Comparison of ENCODE assay signal across 8 cellular contexts in the genomic region with DNA sequence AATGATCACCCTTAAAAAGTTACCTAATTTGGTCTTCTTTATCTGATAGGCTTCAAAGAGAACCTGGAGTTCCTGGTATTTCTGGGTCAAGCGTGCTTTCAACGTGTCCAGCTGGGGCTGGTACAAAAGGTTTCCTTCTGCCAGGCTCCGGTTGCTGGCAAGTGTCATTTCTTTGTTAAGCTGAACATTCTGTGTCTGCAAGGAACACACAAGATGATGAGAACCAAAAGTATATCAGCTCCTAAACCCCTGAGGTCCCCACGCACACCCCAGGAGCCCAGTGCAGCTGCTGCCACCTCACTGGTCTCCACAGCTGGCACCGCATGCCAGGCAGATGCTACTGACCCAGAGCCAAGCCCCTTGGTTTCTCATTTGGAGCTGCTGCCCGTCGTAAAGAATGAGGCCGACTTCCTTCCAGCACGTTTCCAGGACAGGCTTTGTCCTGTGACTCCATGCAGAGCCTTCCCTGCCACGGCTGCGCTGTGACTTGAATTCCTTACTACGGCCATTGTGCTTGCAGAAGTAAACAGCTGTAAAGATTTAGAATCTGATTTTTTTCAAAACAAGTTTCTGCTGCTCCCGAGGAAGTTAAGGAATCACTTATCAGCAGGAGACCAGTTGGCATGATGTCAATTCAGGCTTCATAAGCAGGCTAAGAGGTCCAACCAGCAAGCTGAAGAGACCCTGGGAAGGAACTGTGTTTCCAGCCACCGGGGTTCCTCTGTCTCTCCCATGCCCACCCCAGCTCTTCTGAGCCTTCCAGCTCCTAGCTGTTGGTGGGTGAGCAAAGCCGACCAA. TPM values are rescaled to one million over a fixed set of nuclear protein-coding genes. Genes with fewer than 3 reads are reported as not detected.
DNase-seq lines count a peak whose midpoint lies in the region; ATAC-seq and TF ChIP-seq lines count a peak whose summit lies in the region.

No MANE protein-coding gene starts in this region.

- H3K9me3 ChIP-seq in CD4-positive, alpha-beta T cell (ENCODE audit: control insufficient read depth, low read length) = no peaks in the 10 kb centered on the region
- no peaks in the 10 kb centered on the region for H3K9me3 ChIP-seq in OCI-LY7 (ENCODE audit: low read length)
- no peaks in the 10 kb centered on the region for H3K9me3 ChIP-seq in esophagus muscularis mucosa

- no peak for TF ChIP-seq CTCF in CD4-positive, alpha-beta T cell (IDR thresholded peaks at IDR 0.05)
- no peak for TF ChIP-seq CTCF in OCI-LY7 (conservative IDR thresholded peaks at IDR 0.05; ENCODE audit: low read length)
- TF ChIP-seq CTCF in esophagus muscularis mucosa (IDR thresholded peaks at IDR 0.05) = no peak

- no peaks in the 10 kb centered on the region for H4K20me1 ChIP-seq in OCI-LY7 (ENCODE audit: insufficient read depth, low read length)

- H2AFZ ChIP-seq in OCI-LY7 (ENCODE audit: low read length) = peak overlapping the region; percentile 80

- H3K4me1 ChIP-seq in OCI-LY7 (ENCODE audit: insufficient read depth, low read length, poor library complexity, severe bottlenecking) (peaks cover 60% of the 10 kb centered on the region), esophagus muscularis mucosa (peaks cover 78 to 89% (median 84%) of the 10 kb centered on the region in 4 donors)

- H3K36me3 Mint-ChIP-seq in CD4-positive, alpha-beta T cell (ENCODE audit: low read depth) = peaks cover 54% of the 10 kb centered on the region

- intact Hi-C loops in CD4-positive, alpha-beta T cell (cut with DNase I, micrococcal nuclease) = loop anchor here in 1 of 2 experiments (5.0 kb wide), 1 partner anchor 366 kb away; no protein-coding TSS in a partner anchor
- intact Hi-C loops in OCI-LY7 (cut with micrococcal nuclease; ENCODE audit: unreplicated experiment) (no loop called here), esophagus muscularis mucosa (cut with DNase I) (no loop called here)

- WGBS in esophagus muscularis mucosa = 27% methylated on average over 14 of the region's 15 CpGs

- no peaks in the 10 kb centered on the region for H3K9me2 ChIP-seq in OCI-LY7 (ENCODE audit: insufficient read depth, low read length)

- CTCF ChIA-PET in CD4-positive, alpha-beta T cell (lab: Charles Lee) = interaction anchor here (0.9 to 1.1 kb wide), 2 partner anchors 18 to 81 kb away, joined by 3 to 4 read pairs; no protein-coding TSS in a partner anchor
- CTCF ChIA-PET in OCI-LY7 (lab: Charles Lee; ENCODE audit: unreplicated experiment) = interaction anchor here (0.6 to 1.5 kb wide), 4 partner anchors 11 to 17 kb away, joined by 3 to 5 read pairs (median 4); no protein-coding TSS in a partner anchor

- H3K27me3 ChIP-seq in CD4-positive, alpha-beta T cell (ENCODE audit: control insufficient read depth, insufficient read depth, low read length) = no peaks in the 10 kb centered on the region
- H3K27me3 ChIP-seq in esophagus muscularis mucosa = no peaks in the 10 kb centered on the region

- H3K4me3 ChIP-seq in OCI-LY7 (ENCODE audit: low read depth, low read length, poor library complexity, severe bottlenecking) = peak overlapping the region; percentile 67
- H3K4me3 ChIP-seq in esophagus muscularis mucosa = peak overlapping the region; percentile 35 to 42 (median 38)

- H3K27ac Mint-ChIP-seq in CD4-positive, alpha-beta T cell = peak overlapping the region; percentile 61

- H3K4me1 Mint-ChIP-seq in CD4-positive, alpha-beta T cell (ENCODE audit: low read depth) = peaks cover 60% of the 10 kb centered on the region

- peak overlapping the region; percentile 18 for H3K27ac ChIP-seq in CD4-positive, alpha-beta T cell (ENCODE audit: low read depth, low read length)
- peak overlapping the region; percentile 52 for H3K27ac ChIP-seq in OCI-LY7 (ENCODE audit: low read depth, low read length, poor library complexity, severe bottlenecking)
- peak overlapping the region; percentile 80 to 83 (median 80) for H3K27ac ChIP-seq in esophagus muscularis mucosa (replicated peaks in 1 of 4)

- DNase-seq in CD4-positive, alpha-beta T cell = peak in 1 of 10 experiments; percentile 25
- DNase-seq in OCI-LY7 (ENCODE audit: low spot score) (no peak), esophagus muscularis mucosa (ENCODE audit: extremely low spot score) (no peak), occipital lobe (lab: John Stamatoyannopoulos, UW) (peak; percentile 32), NCI-H1436 (lab: John Stamatoyannopoulos, UW) (no peak), D341Med (ENCODE audit: low spot score) (no peak)

- no peaks in the 10 kb centered on the region for H3K9me3 Mint-ChIP-seq in CD4-positive, alpha-beta T cell

- TF ChIP-seq POLR2A in esophagus muscularis mucosa (IDR thresholded peaks at IDR 0.05; ENCODE audit: low read depth) = no peak

- no peak for ATAC-seq in CD4-positive, alpha-beta T cell (ENCODE audit: poor library complexity)
- no peak for ATAC-seq in HG02571 (IDR thresholded peaks at IDR 0.05; ENCODE audit: unreplicated experiment)
- no peak for ATAC-seq in GM18861 (IDR thresholded peaks at IDR 0.05; ENCODE audit: unreplicated experiment)

- no peaks in the 10 kb centered on the region for H3K27me3 Mint-ChIP-seq in CD4-positive, alpha-beta T cell

- peak overlapping the region; percentile 85 for H3K4me2 ChIP-seq in OCI-LY7 (ENCODE audit: low read length)

- POLR2A ChIA-PET in CD4-positive, alpha-beta T cell (lab: Charles Lee) = interaction anchor here (0.6 to 5.6 kb wide), 12 partner anchors 10 to 731 kb away, joined by 3 to 81 read pairs (median 6); a partner anchor contains a TSS
- POLR2A ChIA-PET in OCI-LY7 (lab: Charles Lee) = interaction anchor here (0.6 to 2.0 kb wide), 10 partner anchors 10 to 197 kb away, joined by 3 to 9 read pairs (median 4); a partner anchor contains a TSS

- peak overlapping the region; percentile 86 for H3K4me3 Mint-ChIP-seq in CD4-positive, alpha-beta T cell

- BruUV-seq in OCI-LY7 (replicated peaks; lab: Mats Ljungman, UMichigan) = no TSS peak

- TF ChIP-seq EP300 in esophagus muscularis mucosa (IDR thresholded peaks at IDR 0.05) = peak; percentile 52

- H3K79me2 ChIP-seq in OCI-LY7 (ENCODE audit: insufficient read depth, low read depth, low read length) = no peaks in the 10 kb centered on the region

- H3K36me3 ChIP-seq in OCI-LY7 (ENCODE audit: insufficient read depth, low read length) = no peaks in the 10 kb centered on the region
- peaks cover 29 to 45% (median 41%) of the 10 kb centered on the region in 4 donors for H3K36me3 ChIP-seq in esophagus muscularis mucosa

RNA-seq across cellular contexts. Expression of a gene that starts 24.9 kb away (rescaled TPM):
- total RNA-seq in CD4-positive, alpha-beta T cell = 100 to 1,000 TPM in 1 of 2 experiments, 10 to 100 TPM in 1; 97.7 to 104 TPM
- 1.5 and 2.5 TPM in 2 replicates for total RNA-seq in OCI-LY7 (2014; rRNA removed; shearing (Covaris generic))
- total RNA-seq in OCI-LY7 (2022) (1.7 and 1.8 TPM in 2 replicates), esophagus muscularis mucosa (10 to 100 TPM; 21.2 to 52.4 (median 38.1) TPM), occipital lobe (15.3 TPM)

RNA-seq across cellular contexts. Expression of a gene that starts 35.8 kb away (rescaled TPM):
- 100 to 1,000 TPM; 184 to 185 TPM for total RNA-seq in CD4-positive, alpha-beta T cell
- 59.6 and 66.4 TPM in 2 replicates for total RNA-seq in OCI-LY7 (2014; rRNA removed; shearing (Covaris generic))
- total RNA-seq in OCI-LY7 (2022) (56.5 and 70.2 TPM in 2 replicates), esophagus muscularis mucosa (10 to 100 TPM; 13.3 to 38.3 (median 23.7) TPM), occipital lobe (70.0 TPM)

Comparison
In these comparisons a context has a peak if more than half of its experiments do, and no peak if none do; other contexts are left out.
1. H3K27ac ChIP-seq: peak in every context shown above with its lines; median percentile 80 in esophagus muscularis mucosa; 52 in OCI-LY7; 18 in CD4-positive, alpha-beta T cell.